Comparison of ENCODE assay signal across 8 cellular contexts in the genomic region with DNA sequence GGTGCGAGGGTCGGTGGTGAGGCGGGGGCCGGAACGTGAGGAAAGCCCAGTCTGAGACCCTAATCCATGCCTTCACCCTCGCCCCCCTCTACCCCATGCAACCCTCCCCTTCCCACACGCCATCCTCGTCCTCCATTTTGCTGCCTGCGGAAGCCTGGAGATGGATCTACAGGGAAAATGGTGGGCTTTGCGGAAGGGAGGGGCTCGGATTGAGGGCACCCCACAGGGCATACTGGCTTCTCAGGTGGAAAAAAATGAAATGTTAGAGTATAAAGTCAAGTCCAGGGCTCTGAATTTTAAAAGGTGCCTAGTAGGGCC. TPM values are rescaled to one million over a fixed set of nuclear protein-coding genes. Genes with fewer than 3 reads are reported as not detected.
DNase-seq lines count a peak whose midpoint lies in the region; ATAC-seq and TF ChIP-seq lines count a peak whose summit lies in the region.

No MANE protein-coding gene starts in this region.

- ATAC-seq in GM18502 (IDR thresholded peaks at IDR 0.05; ENCODE audit: poor library complexity, unreplicated experiment): peak; percentile 21
- no peak for ATAC-seq in mucosa of descending colon
- ATAC-seq in GM18867 (IDR thresholded peaks at IDR 0.05; ENCODE audit: unreplicated experiment): no peak

- H3K4me3 ChIP-seq in colonic mucosa: peak overlapping the region; percentile 66
- peak overlapping the region; percentile 54 for H3K4me3 ChIP-seq in mucosa of descending colon
- peak overlapping the region; percentile 57 to 60 for H3K4me3 ChIP-seq in uterus

- no peak for TF ChIP-seq CTCF in colonic mucosa (IDR thresholded peaks at IDR 0.05)
- no peak for TF ChIP-seq CTCF in mucosa of descending colon (IDR thresholded peaks at IDR 0.05)
- no peak for TF ChIP-seq CTCF in uterus (IDR thresholded peaks at IDR 0.05)

- peak overlapping the region in 1 of 2 donors; percentile 68 for H3K9ac ChIP-seq in colonic mucosa (ENCODE audit: low read depth in 2 of 2, low read length in 2 of 2)

- H3K36me3 ChIP-seq in colonic mucosa (no peaks in the 10 kb centered on the region), mucosa of descending colon (ENCODE audit: low read depth) (no peaks in the 10 kb centered on the region), uterus (no peaks in the 10 kb centered on the region)

- intact Hi-C loops in colonic mucosa (cut with DNase I): no loop called here
- intact Hi-C loops in mucosa of descending colon (cut with DNase I, micrococcal nuclease): no loop called here
- intact Hi-C loops in uterus (cut with DNase I; ENCODE audit: low total_unique reads): no loop called here

- H3K27me3 ChIP-seq in colonic mucosa (no peaks in the 10 kb centered on the region), uterus (no peaks in the 10 kb centered on the region)

- no peaks in the 10 kb centered on the region for H3K9me3 ChIP-seq in colonic mucosa
- H3K9me3 ChIP-seq in mucosa of descending colon: no peaks in the 10 kb centered on the region
- no peaks in the 10 kb centered on the region for H3K9me3 ChIP-seq in uterus

- DNase-seq in NCI-H128 (lab: John Stamatoyannopoulos, UW; ENCODE audit: unreplicated experiment) (peak; percentile 7), colonic mucosa (no peak), mucosa of descending colon (no peak), uterus (no peak), inferior parietal cortex (ENCODE audit: extremely low spot score) (no peak), DMS153 treated with DMSO at 0.1 percent for 48 hours (lab: John Stamatoyannopoulos, UW; ENCODE audit: unreplicated experiment) (no peak)

- no peak for TF ChIP-seq POLR2A in uterus (IDR thresholded peaks at IDR 0.05)

- no peak overlapping the region for H3K27ac ChIP-seq in colonic mucosa
- H3K27ac ChIP-seq in uterus: peak overlapping the region; percentile 82 to 93

- H3K4me1 ChIP-seq in colonic mucosa (no peaks in the 10 kb centered on the region), mucosa of descending colon (ENCODE audit: low read depth) (no peaks in the 10 kb centered on the region), uterus (no peaks in the 10 kb centered on the region)

RNA-seq across cellular contexts. Expression of a gene that starts 0.8 kb away (rescaled TPM):
- total RNA-seq in colonic mucosa (10 to 100 TPM in 1 of 2 donors, 1 to 10 TPM in 1; 7.6 to 16.4 TPM), mucosa of descending colon (10 to 100 TPM in 1 of 3 donors, 1 to 10 TPM in 2; 7.8 to 34.0 (median 8.9) TPM), uterus (10 to 100 TPM; 34.4 to 80.4 (median 49.1) TPM)

RNA-seq across cellular contexts. Expression of a gene that starts 39.2 kb away (rescaled TPM):
- total RNA-seq in colonic mucosa (10 to 100 TPM; 39.0 to 44.4 TPM), mucosa of descending colon (10 to 100 TPM; 24.4 to 43.0 (median 31.2) TPM), uterus (100 to 1,000 TPM in 3 of 4 donors, 10 to 100 TPM in 1; 56.1 to 181 (median 128) TPM)
